ENCODE assay signal across 19 cellular contexts in genomic region chr14:91127924-91128323, GRCh38. TPM values are rescaled to one million over a fixed set of nuclear protein-coding genes. Genes with fewer than 3 reads are reported as not detected.
DNase-seq lines count a peak whose midpoint lies in the region; ATAC-seq and TF ChIP-seq lines count a peak whose summit lies in the region.
"Had no signal": no experiment of that assay in that cellular context is flagged by ENCODE, and none has a peak within 500 bp of the region (broad histone marks: within the 10 kb centered on the region; RNA-seq: fewer than 3 reads in every experiment).

No MANE protein-coding gene starts in this region.

- H2BK12ac ChIP-seq in trophoblast cell (ENCODE audit: low read length), result peak overlapping the region; percentile 80

- H3K9ac ChIP-seq in trophoblast cell (ENCODE audit: low read length), result no peak overlapping the region

- no peak overlapping the region for H3K18ac ChIP-seq in trophoblast cell (ENCODE audit: low read length)

- H3K4me1 ChIP-seq in left ventricle myocardium inferior (peaks cover 54% of the 10 kb centered on the region), esophagus (ENCODE audit: control insufficient read depth in 2 of 2, insufficient read depth in 2 of 2, low read length in 1 of 2) (peaks cover 4 to 12% of the 10 kb centered on the region in 2 donors), trophoblast cell (ENCODE audit: control insufficient read depth in 1 of 2, insufficient read depth in 2 of 2, low read length in 2 of 2) (peaks cover 3 to 8% of the 10 kb centered on the region in 2 experiments)
- H3K4me1 ChIP-seq: ascending aorta had no signal

- H3K4ac ChIP-seq in trophoblast cell (ENCODE audit: low read depth, low read length), result no peak overlapping the region

- no peak overlapping the region for H2AK5ac ChIP-seq in trophoblast cell (ENCODE audit: low read length)

- no peak for ATAC-seq in Right ventricle myocardium inferior

- CTCF ChIA-PET in activated CD4-positive, alpha-beta T cell treated with anti-CD3 and anti-CD28 coated beads, Interleukin-2, amount 10 ng/mL, durations not matched to agents 7 days and 5 days (lab: Charles Lee), result interaction anchor here (0.6 to 1.6 kb wide), 4 partner anchors 10 to 60 kb away, joined by 4 to 5 read pairs (median 5); no protein-coding TSS in a partner anchor

- no peak overlapping the region for H3K4me3 ChIP-seq in left ventricle myocardium inferior
- H3K4me3 ChIP-seq in esophagus (ENCODE audit: low read depth in 1 of 2, low read length in 2 of 2), result no peak overlapping the region
- no peak overlapping the region for H3K4me3 ChIP-seq in trophoblast cell (ENCODE audit: low read depth, low read length)
- no peak overlapping the region for H3K4me3 ChIP-seq in foreskin fibroblast (ENCODE audit: low read depth in 1 of 2, low read length in 2 of 2)
- H3K4me3 ChIP-seq: ascending aorta, sigmoid colon, thoracic aorta had no signal

- H3K79me1 ChIP-seq in trophoblast cell (ENCODE audit: low read length), result peaks cover 14% of the 10 kb centered on the region

- no peak overlapping the region for H2BK120ac ChIP-seq in trophoblast cell (ENCODE audit: insufficient read depth, low read length, poor library complexity)

- peaks cover 0 to 20% (median 13%) of the 10 kb centered on the region in 3 donors for H3K36me3 Mint-ChIP-seq in immature natural killer cell
- H3K36me3 Mint-ChIP-seq in activated CD4-positive, alpha-beta T cell treated with anti-CD3 and anti-CD28 coated beads, Interleukin-2, amount 10 ng/mL, durations not matched to agents 7 days and 5 days (ENCODE audit: low read depth), result peaks cover 81% of the 10 kb centered on the region

- H3K4me3 Mint-ChIP-seq in immature natural killer cell, result no peak overlapping the region
- H3K4me3 Mint-ChIP-seq in activated CD4-positive, alpha-beta T cell treated with anti-CD3 and anti-CD28 coated beads, Interleukin-2, amount 10 ng/mL, durations not matched to agents 7 days and 5 days, result no peak overlapping the region
- H3K4me3 Mint-ChIP-seq: activated naive CD4-positive, alpha-beta T cell treated with anti-CD3 and anti-CD28 coated beads for 36 hours had no signal

- WGBS in esophagus, 2 donors, result 85 to 90% methylated on average over 4 of the region's 4 CpGs
- no CpG with 5 or more reads among the region's 4 CpGs for WGBS in trophoblast cell (ENCODE audit: extremely low coverage, insufficient coverage, insufficient read length)

- peak overlapping the region; percentile 43 for H4K8ac ChIP-seq in trophoblast cell (ENCODE audit: low read depth, low read length)

- no peak overlapping the region for H2AFZ ChIP-seq in trophoblast cell (ENCODE audit: insufficient read depth, low read length, poor library complexity)

- H3K4me2 ChIP-seq in trophoblast cell (ENCODE audit: low read length), result no peak overlapping the region

- peak overlapping the region; percentile 47 for H4K91ac ChIP-seq in trophoblast cell (ENCODE audit: low read depth, low read length)

- no peaks in the 10 kb centered on the region for H3K9me3 Mint-ChIP-seq in immature natural killer cell
- peaks cover 10% of the 10 kb centered on the region for H3K9me3 Mint-ChIP-seq in activated CD4-positive, alpha-beta T cell treated with anti-CD3 and anti-CD28 coated beads, Interleukin-2, amount 10 ng/mL, durations not matched to agents 7 days and 5 days
- H3K9me3 Mint-ChIP-seq: activated naive CD4-positive, alpha-beta T cell treated with anti-CD3 and anti-CD28 coated beads for 36 hours had no signal

- peak overlapping the region in 2 of 6 donors; percentile 43 to 49 for H3K27ac Mint-ChIP-seq in immature natural killer cell
- H3K27ac Mint-ChIP-seq in activated CD4-positive, alpha-beta T cell treated with anti-CD3 and anti-CD28 coated beads, Interleukin-2, amount 10 ng/mL, durations not matched to agents 7 days and 5 days, result no peak overlapping the region
- H3K27ac Mint-ChIP-seq: activated naive CD4-positive, alpha-beta T cell treated with anti-CD3 and anti-CD28 coated beads for 36 hours had no signal

- no peaks in the 10 kb centered on the region for H3K79me2 ChIP-seq in trophoblast cell (ENCODE audit: control insufficient read depth, insufficient read depth, low read length, poor library complexity)

- POLR2A ChIA-PET in activated CD4-positive, alpha-beta T cell treated with anti-CD3 and anti-CD28 coated beads, Interleukin-2, amount 10 ng/mL, durations not matched to agents 7 days and 5 days (lab: Charles Lee), result no interaction called here

- H3K9me3 ChIP-seq in left ventricle myocardium inferior (replicated peaks), result no peaks in the 10 kb centered on the region
- H3K9me3 ChIP-seq in esophagus (ENCODE audit: control insufficient read depth in 2 of 2, insufficient read depth in 1 of 2, low read depth in 1 of 2, low read length in 1 of 2), result no peaks in the 10 kb centered on the region
- peaks cover 4% of the 10 kb centered on the region for H3K9me3 ChIP-seq in trophoblast cell (ENCODE audit: insufficient read depth, low read depth, low read length)
- H3K9me3 ChIP-seq: ascending aorta, sigmoid colon, thoracic aorta had no signal

- H3K27ac ChIP-seq in left ventricle myocardium inferior (replicated peaks) (peak overlapping the region; percentile 99), esophagus (ENCODE audit: low read depth in 2 of 2, low read length in 1 of 2) (peak overlapping the region; percentile 80 to 91), trophoblast cell (ENCODE audit: low read depth, low read length) (peak overlapping the region; percentile 80)
- H3K27ac ChIP-seq: ascending aorta, thoracic aorta had no signal

- H3K27me3 ChIP-seq in left ventricle myocardium inferior (ENCODE audit: low read depth) (no peaks in the 10 kb centered on the region), esophagus (ENCODE audit: control insufficient read depth in 1 of 2, insufficient read depth in 2 of 2, low read length in 2 of 2) (no peaks in the 10 kb centered on the region), trophoblast cell (ENCODE audit: insufficient read depth, low read length) (no peaks in the 10 kb centered on the region)
- H3K27me3 ChIP-seq: ascending aorta, sigmoid colon had no signal

- H3K14ac ChIP-seq in trophoblast cell (ENCODE audit: low read length), result no peak overlapping the region

- TF ChIP-seq CTCF in left ventricle myocardium inferior (IDR thresholded peaks at IDR 0.05; ENCODE audit: borderline replicate concordance) (no peak), foreskin fibroblast (IDR thresholded peaks at IDR 0.05; ENCODE audit: low read depth, low read length) (no peak)

- intact Hi-C loops in left ventricle myocardium inferior (cut with micrococcal nuclease) (no loop called here), Right ventricle myocardium inferior (cut with DNase I) (no loop called here)

- no peak overlapping the region for H3K23ac ChIP-seq in trophoblast cell (ENCODE audit: low read length)

- H3K4me1 Mint-ChIP-seq in immature natural killer cell, result peaks cover 27 to 53% of the 10 kb centered on the region in 2 donors
- H3K4me1 Mint-ChIP-seq in activated CD4-positive, alpha-beta T cell treated with anti-CD3 and anti-CD28 coated beads, Interleukin-2, amount 10 ng/mL, durations not matched to agents 7 days and 5 days, result peaks cover 27% of the 10 kb centered on the region

- no peak for DNase-seq in left ventricle myocardium inferior
- DNase-seq in Right ventricle myocardium inferior (ENCODE audit: missing footprints), result no peak
- no peak for DNase-seq in trophoblast cell
- no peak for DNase-seq in immature natural killer cell
- DNase-seq in SK-N-DZ (ENCODE audit: low spot score), result no peak
- DNase-seq in foreskin fibroblast, result no peak
- no peak for DNase-seq in activated CD4-positive, alpha-beta T cell treated with anti-CD3 and anti-CD28 coated beads, Interleukin-2, amount 10 ng/mL, durations not matched to agents 7 days and 5 days
- DNase-seq: activated CD4-positive, alpha-beta T cell treated with anti-CD3 and anti-CD28 coated beads for 48 hours; activated naive CD4-positive, alpha-beta T cell treated with anti-CD3 and anti-CD28 coated beads for 36 hours; cortex of kidney; GOT3; IMR-90; NCI-H1048; NCI-H2081 treated with DMSO at 0.1 percent for 48 hours; sigmoid colon; stimulated activated CD4-positive, alpha-beta T cell treated with anti-CD3 and anti-CD28 coated beads, Interleukin-2, amount 100 ng/mL, for 48 hours had no signal

- peaks cover 0 to 1% (median 0%) of the 10 kb centered on the region in 3 donors for H3K27me3 Mint-ChIP-seq in immature natural killer cell (ENCODE audit: low read depth in 3 of 3)
- H3K27me3 Mint-ChIP-seq in activated CD4-positive, alpha-beta T cell treated with anti-CD3 and anti-CD28 coated beads, Interleukin-2, amount 10 ng/mL, durations not matched to agents 7 days and 5 days, result no peaks in the 10 kb centered on the region

- no peak overlapping the region for H4K12ac ChIP-seq in trophoblast cell (ENCODE audit: low read depth, low read length)

- H3K36me3 ChIP-seq in left ventricle myocardium inferior (peaks cover 35% of the 10 kb centered on the region), esophagus (ENCODE audit: control insufficient read depth in 2 of 2, insufficient read depth in 2 of 2, low read length in 1 of 2) (no peaks in the 10 kb centered on the region), trophoblast cell (ENCODE audit: control insufficient read depth in 1 of 2, insufficient read depth in 2 of 2, low read length in 2 of 2) (no peaks in the 10 kb centered on the region)

- H2BK5ac ChIP-seq in trophoblast cell (ENCODE audit: low read depth, low read length, poor library complexity), result peak overlapping the region; percentile 84

RNA-seq across cellular contexts. Expression of gene DGLUCY, which starts 14.1 kb away (rescaled TPM):
- total RNA-seq in left ventricle myocardium inferior (220 TPM), Right ventricle myocardium inferior (202 TPM)
- polyA plus RNA-seq in esophagus (10 to 100 TPM; 18.0 to 26.1 TPM), immature natural killer cell (10 to 100 TPM; 31.8 to 71.6 (median 50.5) TPM)
- polyA plus RNA-seq in trophoblast cell (2013), result 8.8 and 10.1 TPM in 2 replicates
- 24.8 and 37.3 TPM in 2 replicates for polyA plus RNA-seq in SK-N-DZ (2014; cell fraction: cytosol; rRNA removed)
- 46.1 and 55.7 TPM in 2 replicates for polyA plus RNA-seq in SK-N-DZ (2014; cell fraction: nucleus; rRNA removed)
- 100 to 1,000 TPM; 109 to 110 TPM for total RNA-seq in activated CD4-positive, alpha-beta T cell treated with anti-CD3 and anti-CD28 coated beads, Interleukin-2, amount 10 ng/mL, durations not matched to agents 7 days and 5 days
